Comparison of ENCODE assay signal across 15 cellular contexts in genomic region chr6:116220172-116220571, GRCh38. TPM values are rescaled to one million over a fixed set of nuclear protein-coding genes. Genes with fewer than 3 reads are reported as not detected.
DNase-seq lines count a peak whose midpoint lies in the region; TF ChIP-seq lines count a peak whose summit lies in the region.
"Had no signal": no experiment of that assay in that cellular context is flagged by ENCODE, and none has a peak within 500 bp of the region (broad histone marks: within the 10 kb centered on the region; RNA-seq: fewer than 3 reads in every experiment).

No MANE protein-coding gene starts in this region.

- no peaks in the 10 kb centered on the region for H4K20me1 ChIP-seq in SK-N-SH (ENCODE audit: insufficient read depth)
- no peaks in the 10 kb centered on the region for H4K20me1 ChIP-seq in neural cell (ENCODE audit: insufficient read depth)

- peaks cover 3 to 9% of the 10 kb centered on the region in 2 experiments; a peak in 2 of 4 replicates for H3K4me1 ChIP-seq in SK-N-SH (ENCODE audit: control insufficient read depth in 1 of 2, insufficient read depth in 2 of 2, low read depth in 1 of 2, low read length in 1 of 2)
- no peaks in the 10 kb centered on the region for H3K4me1 ChIP-seq in HAP-1

- CTCF ChIA-PET in SK-N-SH (lab: Yijun Ruan, JAX) = interaction anchor here (1.0 to 2.3 kb wide), 5 partner anchors 9 to 68 kb away, joined by 3 to 8 read pairs (median 5); partner anchors contain the start of gene TSPYL4

- no peaks in the 10 kb centered on the region for H3K27me3 ChIP-seq in SK-N-SH (ENCODE audit: insufficient read depth)
- no peaks in the 10 kb centered on the region for H3K27me3 ChIP-seq in neural cell (ENCODE audit: insufficient read depth, low read depth, low read length)
- H3K27me3 ChIP-seq in HAP-1 (ENCODE audit: low read depth) = no peaks in the 10 kb centered on the region
- H3K27me3 ChIP-seq: adrenal gland, foreskin keratinocyte had no signal

- H3K9me2 ChIP-seq in SK-N-SH (no peaks in the 10 kb centered on the region), neural cell (ENCODE audit: insufficient read depth, low read length) (no peaks in the 10 kb centered on the region)

- no peaks in the 10 kb centered on the region for H3K79me2 ChIP-seq in SK-N-SH (ENCODE audit: insufficient read depth)
- H3K79me2 ChIP-seq in neural cell (replicated peaks; ENCODE audit: insufficient read depth, low read length) = no peaks in the 10 kb centered on the region

- no peak overlapping the region for H3K9ac ChIP-seq in SK-N-SH
- H3K9ac ChIP-seq in neural cell (ENCODE audit: low read length) = no peak overlapping the region

- in situ Hi-C loops in HAP-1 (cut with MboI; ENCODE audit: low sequenced_read_pairs) = no loop called here

- H3K4me3 ChIP-seq in SK-N-SH (ENCODE audit: low read depth in 2 of 2, low read length in 1 of 2) (no peak overlapping the region), foreskin fibroblast (ENCODE audit: low read depth in 1 of 2, low read length in 2 of 2) (no peak overlapping the region), neural cell (ENCODE audit: low read length) (peak overlapping the region; percentile 28), HAP-1 (no peak overlapping the region)
- H3K4me3 ChIP-seq: adrenal gland had no signal

- H3K4me2 ChIP-seq in SK-N-SH = no peak overlapping the region
- H3K4me2 ChIP-seq in neural cell (ENCODE audit: low read length) = no peak overlapping the region

- DNase-seq in ELR (ENCODE audit: low read depth) (peak; percentile 49), SK-N-SH (peak; percentile 52), foreskin fibroblast (peak; percentile 42 to 60), HuH-7.5 (ENCODE audit: low spot score) (no peak), kidney glomerular epithelial cell (lab: John Stamatoyannopoulos, UW) (no peak), NCI-H2029 (lab: John Stamatoyannopoulos, UW) (no peak), HAP-1 (ENCODE audit: low spot score in 2 of 2) (no peak)
- DNase-seq: activated CD4-positive, alpha-beta T cell treated with anti-CD3 and anti-CD28 coated beads, Interleukin-2, amount 50 U/mL, for 1 hour; activated T-cell treated with anti-CD3 and anti-CD28 coated beads, Interleukin-2, amount 50 U/mL, for 4 hours; foreskin keratinocyte; NCI-H446 treated with DMSO at 0.1 percent for 48 hours; T-helper 9 cell had no signal

- H2AFZ ChIP-seq in SK-N-SH (ENCODE audit: low read depth) (no peak overlapping the region), neural cell (ENCODE audit: low read depth, low read length) (no peak overlapping the region)

- peak overlapping the region; percentile 12 to 85; a peak in 3 of 4 replicates for H3K27ac ChIP-seq in SK-N-SH (ENCODE audit: low read depth in 2 of 2, low read length in 1 of 2)
- peak overlapping the region; percentile 63 for H3K27ac ChIP-seq in neural cell (ENCODE audit: low read length)
- H3K27ac ChIP-seq: adrenal gland, C4-2B, foreskin keratinocyte had no signal

- no peak for TF ChIP-seq RAD21 in SK-N-SH (IDR thresholded peaks at IDR 0.05; ENCODE audit: low read length)
- no peak for TF ChIP-seq RAD21 in neural cell (conservative IDR thresholded peaks at IDR 0.05)

- POLR2A ChIA-PET in SK-N-SH (lab: Yijun Ruan, JAX) = interaction anchor here (1.3 kb wide), 1 partner anchor 9 kb away, joined by 10 read pairs; no protein-coding TSS in a partner anchor

- no peaks in the 10 kb centered on the region for H3K9me3 ChIP-seq in SK-N-SH
- H3K9me3 ChIP-seq in neural cell (ENCODE audit: low read length) = no peaks in the 10 kb centered on the region
- H3K9me3 ChIP-seq in HAP-1 = no peaks in the 10 kb centered on the region
- H3K9me3 ChIP-seq: adrenal gland had no signal

- WGBS in SK-N-SH (ENCODE audit: low lambda C conversion rate) = 24% methylated on average over 4 of the region's 4 CpGs

- H3F3A ChIP-seq in SK-N-SH (replicated peaks; ENCODE audit: insufficient read depth) (peaks cover 11% of the 10 kb centered on the region), neural cell (ENCODE audit: insufficient read depth, low read length, poor library complexity, severe bottlenecking) (no peaks in the 10 kb centered on the region)

- TF ChIP-seq CTCF in SK-N-SH (IDR thresholded peaks at IDR 0.05) (no peak), foreskin fibroblast (IDR thresholded peaks at IDR 0.05; ENCODE audit: low read depth, low read length) (no peak), neural cell (IDR thresholded peaks at IDR 0.05; ENCODE audit: poor library complexity, severe bottlenecking) (no peak)

- H3K36me3 ChIP-seq in SK-N-SH (replicated peaks in 1 of 2; ENCODE audit: control insufficient read depth in 1 of 2, insufficient read depth in 2 of 2, low read length in 1 of 2) (peaks cover 0 to 6% of the 10 kb centered on the region in 2 experiments), neural cell (ENCODE audit: insufficient read depth, low read length) (no peaks in the 10 kb centered on the region), HAP-1 (replicated peaks) (no peaks in the 10 kb centered on the region)
- H3K36me3 ChIP-seq: adrenal gland had no signal

- TF ChIP-seq EP300 in SK-N-SH (IDR thresholded peaks at IDR 0.05; ENCODE audit: borderline replicate concordance in 1 of 2, low read depth in 1 of 2, low read length in 1 of 2) (peak in 1 of 2 experiments; percentile 35; a peak in 1 of 4 replicates), neural cell (conservative IDR thresholded peaks at IDR 0.05; ENCODE audit: poor library complexity, severe bottlenecking) (no peak)

TF ChIP-seq in SK-N-SH, 30 proteins besides CTCF, POLR2A, EP300 and RAD21 (continues in another document):
- TF ChIP-seq TCF12 (IDR thresholded peaks at IDR 0.05) (peak; percentile 54), USF2 (IDR thresholded peaks at IDR 0.05; ENCODE audit: borderline replicate concordance, low read depth, low read length) (peak; percentile 17; the same call in 1 of the 2 replicates), CHD2 (IDR thresholded peaks at IDR 0.05; ENCODE audit: low read length, partially characterized antibody) (peak; percentile 62), RCOR1 (IDR thresholded peaks at IDR 0.05; ENCODE audit: low read length) (peak; percentile 67)

TF ChIP-seq in neural cell, 6 proteins besides CTCF, POLR2A, EP300 and RAD21:
- TF ChIP-seq EZH2 (IDR thresholded peaks at IDR 0.05; ENCODE audit: borderline replicate concordance, insufficient read depth, low read length, poor library complexity, severe bottlenecking) = no peak
- no peak for TF ChIP-seq SMC3 (conservative IDR thresholded peaks at IDR 0.05; ENCODE audit: poor library complexity)
- TF ChIP-seq REST (IDR thresholded peaks at IDR 0.05; ENCODE audit: borderline replicate concordance) = no peak
TF ChIP-seq in neural cell: peak in this region for 0.

RNA-seq across cellular contexts. Expression of gene TSPYL4, which starts 33.7 kb away (rescaled TPM):
- polyA plus RNA-seq in SK-N-SH (2012; rRNA removed) (29.1 and 44.5 TPM in 2 replicates), neural cell (97.2 and 99.8 TPM in 2 replicates)
- polyA plus RNA-seq in SK-N-SH (2012; cell fraction: cytosol; rRNA removed) = 26.3 and 28.2 TPM in 2 replicates
- polyA plus RNA-seq in SK-N-SH (2012; cell fraction: nucleus; rRNA removed) = 83.0 and 97.0 TPM in 2 replicates
- 162 and 171 TPM in 2 replicates for polyA minus RNA-seq in neural cell

RNA-seq across cellular contexts. Expression of gene TSPYL1, which starts 59.6 kb away (rescaled TPM):
- 27.9 and 31.7 TPM in 2 replicates for polyA plus RNA-seq in SK-N-SH (2012; rRNA removed)
- polyA plus RNA-seq in SK-N-SH (2012; cell fraction: cytosol; rRNA removed) = 26.8 and 27.8 TPM in 2 replicates
- polyA plus RNA-seq in SK-N-SH (2012; cell fraction: nucleus; rRNA removed) = 13.0 and 19.1 TPM in 2 replicates
- polyA plus RNA-seq in neural cell = 79.3 and 84.8 TPM in 2 replicates
- polyA minus RNA-seq in neural cell = 158 and 160 TPM in 2 replicates

Comparison
In these comparisons a context has a peak if more than half of its experiments do, and no peak if none do; other contexts are left out.
1. DNase-seq: peak in ELR (single experiment), SK-N-SH (single experiment) and foreskin fibroblast (2 of 2); none in HuH-7.5 (single experiment), kidney glomerular epithelial cell (single experiment), NCI-H2029 (single experiment) and HAP-1 (0 of 2).